ENCODE assay signal across 1 cellular context in the genomic region with DNA sequence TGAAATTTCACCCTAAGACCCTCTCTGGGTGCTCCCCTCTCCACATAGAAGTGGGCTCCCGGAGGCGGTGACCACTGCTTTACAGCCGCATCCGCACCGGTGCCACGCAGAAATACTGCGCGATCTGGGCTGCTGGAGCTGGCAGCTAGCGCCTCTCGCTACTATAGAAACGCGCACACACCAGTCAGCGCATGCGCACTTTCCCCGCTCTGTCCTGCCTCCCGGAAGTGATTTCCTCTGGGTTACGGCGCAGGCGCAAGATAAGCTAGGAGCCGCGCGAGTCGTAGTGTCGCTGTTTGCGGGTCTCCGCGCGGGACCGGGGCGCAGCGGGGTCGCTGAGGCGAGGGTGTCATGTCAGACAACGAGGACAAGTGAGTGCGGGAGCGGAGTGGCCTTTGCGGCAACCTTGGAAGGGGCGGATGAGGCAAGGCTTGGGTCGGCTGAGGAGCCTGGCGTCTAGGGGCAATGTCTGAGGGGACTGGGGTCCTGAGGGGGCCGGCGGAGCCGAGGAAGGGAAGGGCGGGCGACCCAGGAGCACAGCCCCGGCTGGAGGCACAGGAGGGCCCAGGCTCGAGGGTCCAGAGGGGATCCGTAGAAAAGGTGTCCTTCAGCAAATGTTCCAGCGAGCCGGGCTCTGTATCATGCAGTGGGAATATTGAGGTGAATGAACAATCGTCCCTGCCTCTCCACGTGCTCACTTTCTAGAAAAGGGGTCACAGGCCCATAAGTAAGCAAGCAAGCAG.
A peak's percentile ranks its signal among the peaks of the same experiment; 100 is the strongest.
TF ChIP-seq lines count a peak whose summit lies in the region.

A gene (minus strand): TSS at position 165 of the 743 bp plus-strand sequence. CDS start 452 bp downstream, outside the sequence.
A gene (plus strand): TSS at position 263 of the 743 bp plus-strand sequence. CDS start 89 bp downstream, at position 352.

TF ChIP-seq in GM12878, 131 proteins besides CTCF, POLR2A, EP300 and RAD21 (continued from another document and continues in another):
- TF ChIP-seq, protein P1, sequence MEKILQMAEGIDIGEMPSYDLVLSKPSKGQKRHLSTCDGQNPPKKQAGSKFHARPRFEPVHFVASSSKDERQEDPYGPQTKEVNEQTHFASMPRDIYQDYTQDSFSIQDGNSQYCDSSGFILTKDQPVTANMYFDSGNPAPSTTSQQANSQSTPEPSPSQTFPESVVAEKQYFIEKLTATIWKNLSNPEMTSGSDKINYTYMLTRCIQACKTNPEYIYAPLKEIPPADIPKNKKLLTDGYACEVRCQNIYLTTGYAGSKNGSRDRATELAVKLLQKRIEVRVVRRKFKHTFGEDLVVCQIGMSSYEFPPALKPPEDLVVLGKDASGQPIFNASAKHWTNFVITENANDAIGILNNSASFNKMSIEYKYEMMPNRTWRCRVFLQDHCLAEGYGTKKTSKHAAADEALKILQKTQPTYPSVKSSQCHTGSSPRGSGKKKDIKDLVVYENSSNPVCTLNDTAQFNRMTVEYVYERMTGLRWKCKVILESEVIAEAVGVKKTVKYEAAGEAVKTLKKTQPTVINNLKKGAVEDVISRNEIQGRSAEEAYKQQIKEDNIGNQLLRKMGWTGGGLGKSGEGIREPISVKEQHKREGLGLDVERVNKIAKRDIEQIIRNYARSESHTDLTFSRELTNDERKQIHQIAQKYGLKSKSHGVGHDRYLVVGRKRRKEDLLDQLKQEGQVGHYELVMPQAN (conservative IDR thresholded peaks at IDR 0.05) = peak; percentile 63
- no peak for TF ChIP-seq MYB (IDR thresholded peaks at IDR 0.05; ENCODE audit: borderline replicate concordance, low read depth, low read length)
- TF ChIP-seq, protein P2, sequence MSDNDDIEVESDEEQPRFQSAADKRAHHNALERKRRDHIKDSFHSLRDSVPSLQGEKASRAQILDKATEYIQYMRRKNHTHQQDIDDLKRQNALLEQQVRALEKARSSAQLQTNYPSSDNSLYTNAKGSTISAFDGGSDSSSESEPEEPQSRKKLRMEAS (IDR thresholded peaks at IDR 0.05; ENCODE audit: low read depth, low read length) = no peak; the same call in 1 of the 2 replicates
- TF ChIP-seq STAT3 (IDR thresholded peaks at IDR 0.05; ENCODE audit: low read depth, low read length) = no peak
- TF ChIP-seq EZH2 (IDR thresholded peaks at IDR 0.05; ENCODE audit: borderline replicate concordance, control insufficient read depth, low read depth, low read length) = no peak
- TF ChIP-seq, protein P3, sequence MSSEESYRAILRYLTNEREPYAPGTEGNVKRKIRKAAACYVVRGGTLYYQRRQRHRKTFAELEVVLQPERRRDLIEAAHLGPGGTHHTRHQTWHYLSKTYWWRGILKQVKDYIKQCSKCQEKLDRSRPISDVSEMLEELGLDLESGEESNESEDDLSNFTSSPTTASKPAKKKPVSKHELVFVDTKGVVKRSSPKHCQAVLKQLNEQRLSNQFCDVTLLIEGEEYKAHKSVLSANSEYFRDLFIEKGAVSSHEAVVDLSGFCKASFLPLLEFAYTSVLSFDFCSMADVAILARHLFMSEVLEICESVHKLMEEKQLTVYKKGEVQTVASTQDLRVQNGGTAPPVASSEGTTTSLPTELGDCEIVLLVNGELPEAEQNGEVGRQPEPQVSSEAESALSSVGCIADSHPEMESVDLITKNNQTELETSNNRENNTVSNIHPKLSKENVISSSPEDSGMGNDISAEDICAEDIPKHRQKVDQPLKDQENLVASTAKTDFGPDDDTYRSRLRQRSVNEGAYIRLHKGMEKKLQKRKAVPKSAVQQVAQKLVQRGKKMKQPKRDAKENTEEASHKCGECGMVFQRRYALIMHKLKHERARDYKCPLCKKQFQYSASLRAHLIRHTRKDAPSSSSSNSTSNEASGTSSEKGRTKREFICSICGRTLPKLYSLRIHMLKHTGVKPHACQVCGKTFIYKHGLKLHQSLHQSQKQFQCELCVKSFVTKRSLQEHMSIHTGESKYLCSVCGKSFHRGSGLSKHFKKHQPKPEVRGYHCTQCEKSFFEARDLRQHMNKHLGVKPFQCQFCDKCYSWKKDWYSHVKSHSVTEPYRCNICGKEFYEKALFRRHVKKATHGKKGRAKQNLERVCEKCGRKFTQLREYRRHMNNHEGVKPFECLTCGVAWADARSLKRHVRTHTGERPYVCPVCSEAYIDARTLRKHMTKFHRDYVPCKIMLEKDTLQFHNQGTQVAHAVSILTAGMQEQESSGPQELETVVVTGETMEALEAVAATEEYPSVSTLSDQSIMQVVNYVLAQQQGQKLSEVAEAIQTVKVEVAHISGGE (CRISPR knock-in tag; IDR thresholded peaks at IDR 0.05) = no peak
- no peak for TF ChIP-seq STAT1 (conservative IDR thresholded peaks at IDR 0.05)
- TF ChIP-seq, protein P4, sequence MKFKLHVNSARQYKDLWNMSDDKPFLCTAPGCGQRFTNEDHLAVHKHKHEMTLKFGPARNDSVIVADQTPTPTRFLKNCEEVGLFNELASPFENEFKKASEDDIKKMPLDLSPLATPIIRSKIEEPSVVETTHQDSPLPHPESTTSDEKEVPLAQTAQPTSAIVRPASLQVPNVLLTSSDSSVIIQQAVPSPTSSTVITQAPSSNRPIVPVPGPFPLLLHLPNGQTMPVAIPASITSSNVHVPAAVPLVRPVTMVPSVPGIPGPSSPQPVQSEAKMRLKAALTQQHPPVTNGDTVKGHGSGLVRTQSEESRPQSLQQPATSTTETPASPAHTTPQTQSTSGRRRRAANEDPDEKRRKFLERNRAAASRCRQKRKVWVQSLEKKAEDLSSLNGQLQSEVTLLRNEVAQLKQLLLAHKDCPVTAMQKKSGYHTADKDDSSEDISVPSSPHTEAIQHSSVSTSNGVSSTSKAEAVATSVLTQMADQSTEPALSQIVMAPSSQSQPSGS (IDR thresholded peaks at IDR 0.05; ENCODE audit: low read length) = no peak
- TF ChIP-seq HDGF (IDR thresholded peaks at IDR 0.05) = no peak
- no peak for TF ChIP-seq NFXL1 (IDR thresholded peaks at IDR 0.05; ENCODE audit: borderline replicate concordance)
- TF ChIP-seq EGR1 (IDR thresholded peaks at IDR 0.05; ENCODE audit: borderline replicate concordance in 1 of 2, low read depth in 2 of 2, low read length in 2 of 2) = no peak
- TF ChIP-seq, protein P5, sequence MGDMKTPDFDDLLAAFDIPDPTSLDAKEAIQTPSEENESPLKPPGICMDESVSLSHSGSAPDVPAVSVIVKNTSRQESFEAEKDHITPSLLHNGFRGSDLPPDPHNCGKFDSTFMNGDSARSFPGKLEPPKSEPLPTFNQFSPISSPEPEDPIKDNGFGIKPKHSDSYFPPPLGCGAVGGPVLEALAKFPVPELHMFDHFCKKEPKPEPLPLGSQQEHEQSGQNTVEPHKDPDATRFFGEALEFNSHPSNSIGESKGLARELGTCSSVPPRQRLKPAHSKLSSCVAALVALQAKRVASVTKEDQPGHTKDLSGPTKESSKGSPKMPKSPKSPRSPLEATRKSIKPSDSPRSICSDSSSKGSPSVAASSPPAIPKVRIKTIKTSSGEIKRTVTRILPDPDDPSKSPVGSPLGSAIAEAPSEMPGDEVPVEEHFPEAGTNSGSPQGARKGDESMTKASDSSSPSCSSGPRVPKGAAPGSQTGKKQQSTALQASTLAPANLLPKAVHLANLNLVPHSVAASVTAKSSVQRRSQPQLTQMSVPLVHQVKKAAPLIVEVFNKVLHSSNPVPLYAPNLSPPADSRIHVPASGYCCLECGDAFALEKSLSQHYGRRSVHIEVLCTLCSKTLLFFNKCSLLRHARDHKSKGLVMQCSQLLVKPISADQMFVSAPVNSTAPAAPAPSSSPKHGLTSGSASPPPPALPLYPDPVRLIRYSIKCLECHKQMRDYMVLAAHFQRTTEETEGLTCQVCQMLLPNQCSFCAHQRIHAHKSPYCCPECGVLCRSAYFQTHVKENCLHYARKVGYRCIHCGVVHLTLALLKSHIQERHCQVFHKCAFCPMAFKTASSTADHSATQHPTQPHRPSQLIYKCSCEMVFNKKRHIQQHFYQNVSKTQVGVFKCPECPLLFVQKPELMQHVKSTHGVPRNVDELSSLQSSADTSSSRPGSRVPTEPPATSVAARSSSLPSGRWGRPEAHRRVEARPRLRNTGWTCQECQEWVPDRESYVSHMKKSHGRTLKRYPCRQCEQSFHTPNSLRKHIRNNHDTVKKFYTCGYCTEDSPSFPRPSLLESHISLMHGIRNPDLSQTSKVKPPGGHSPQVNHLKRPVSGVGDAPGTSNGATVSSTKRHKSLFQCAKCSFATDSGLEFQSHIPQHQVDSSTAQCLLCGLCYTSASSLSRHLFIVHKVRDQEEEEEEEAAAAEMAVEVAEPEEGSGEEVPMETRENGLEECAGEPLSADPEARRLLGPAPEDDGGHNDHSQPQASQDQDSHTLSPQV (IDR thresholded peaks at IDR 0.05) = no peak
- no peak for TF ChIP-seq BRCA1 (IDR thresholded peaks at IDR 0.05; ENCODE audit: low read depth, low read length)
- TF ChIP-seq RFX5 (IDR thresholded peaks at IDR 0.05; ENCODE audit: low read depth, low read length) = no peak
- TF ChIP-seq, protein P6, sequence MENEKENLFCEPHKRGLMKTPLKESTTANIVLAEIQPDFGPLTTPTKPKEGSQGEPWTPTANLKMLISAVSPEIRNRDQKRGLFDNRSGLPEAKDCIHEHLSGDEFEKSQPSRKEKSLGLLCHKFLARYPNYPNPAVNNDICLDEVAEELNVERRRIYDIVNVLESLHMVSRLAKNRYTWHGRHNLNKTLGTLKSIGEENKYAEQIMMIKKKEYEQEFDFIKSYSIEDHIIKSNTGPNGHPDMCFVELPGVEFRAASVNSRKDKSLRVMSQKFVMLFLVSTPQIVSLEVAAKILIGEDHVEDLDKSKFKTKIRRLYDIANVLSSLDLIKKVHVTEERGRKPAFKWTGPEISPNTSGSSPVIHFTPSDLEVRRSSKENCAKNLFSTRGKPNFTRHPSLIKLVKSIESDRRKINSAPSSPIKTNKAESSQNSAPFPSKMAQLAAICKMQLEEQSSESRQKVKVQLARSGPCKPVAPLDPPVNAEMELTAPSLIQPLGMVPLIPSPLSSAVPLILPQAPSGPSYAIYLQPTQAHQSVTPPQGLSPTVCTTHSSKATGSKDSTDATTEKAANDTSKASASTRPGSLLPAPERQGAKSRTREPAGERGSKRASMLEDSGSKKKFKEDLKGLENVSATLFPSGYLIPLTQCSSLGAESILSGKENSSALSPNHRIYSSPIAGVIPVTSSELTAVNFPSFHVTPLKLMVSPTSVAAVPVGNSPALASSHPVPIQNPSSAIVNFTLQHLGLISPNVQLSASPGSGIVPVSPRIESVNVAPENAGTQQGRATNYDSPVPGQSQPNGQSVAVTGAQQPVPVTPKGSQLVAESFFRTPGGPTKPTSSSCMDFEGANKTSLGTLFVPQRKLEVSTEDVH (IDR thresholded peaks at IDR 0.05; ENCODE audit: low read depth, partially characterized antibody) = no peak
- TF ChIP-seq, protein P7, sequence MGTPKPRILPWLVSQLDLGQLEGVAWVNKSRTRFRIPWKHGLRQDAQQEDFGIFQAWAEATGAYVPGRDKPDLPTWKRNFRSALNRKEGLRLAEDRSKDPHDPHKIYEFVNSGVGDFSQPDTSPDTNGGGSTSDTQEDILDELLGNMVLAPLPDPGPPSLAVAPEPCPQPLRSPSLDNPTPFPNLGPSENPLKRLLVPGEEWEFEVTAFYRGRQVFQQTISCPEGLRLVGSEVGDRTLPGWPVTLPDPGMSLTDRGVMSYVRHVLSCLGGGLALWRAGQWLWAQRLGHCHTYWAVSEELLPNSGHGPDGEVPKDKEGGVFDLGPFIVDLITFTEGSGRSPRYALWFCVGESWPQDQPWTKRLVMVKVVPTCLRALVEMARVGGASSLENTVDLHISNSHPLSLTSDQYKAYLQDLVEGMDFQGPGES (IDR thresholded peaks at IDR 0.05) = no peak
- no peak for TF ChIP-seq IRF4 (IDR thresholded peaks at IDR 0.05; ENCODE audit: low read depth, low read length)
- peak; percentile 81; the same call in 1 of the 2 replicates for TF ChIP-seq SMAD5 (IDR thresholded peaks at IDR 0.05; ENCODE audit: low read depth)
- TF ChIP-seq PAX5 (IDR thresholded peaks at IDR 0.05; ENCODE audit: borderline replicate concordance, low read depth, low read length) = no peak; the same call in 1 of the 2 replicates
- no peak for TF ChIP-seq KAT2A (conservative IDR thresholded peaks at IDR 0.05; ENCODE audit: control insufficient read depth, low read depth, low read length)
- no peak for TF ChIP-seq CHD1 (IDR thresholded peaks at IDR 0.05; ENCODE audit: low read depth, low read length)
- no peak for TF ChIP-seq ZNF24 (IDR thresholded peaks at IDR 0.05)
- TF ChIP-seq CBX5 (IDR thresholded peaks at IDR 0.05; ENCODE audit: low read depth) = no peak
- TF ChIP-seq, protein P8, sequence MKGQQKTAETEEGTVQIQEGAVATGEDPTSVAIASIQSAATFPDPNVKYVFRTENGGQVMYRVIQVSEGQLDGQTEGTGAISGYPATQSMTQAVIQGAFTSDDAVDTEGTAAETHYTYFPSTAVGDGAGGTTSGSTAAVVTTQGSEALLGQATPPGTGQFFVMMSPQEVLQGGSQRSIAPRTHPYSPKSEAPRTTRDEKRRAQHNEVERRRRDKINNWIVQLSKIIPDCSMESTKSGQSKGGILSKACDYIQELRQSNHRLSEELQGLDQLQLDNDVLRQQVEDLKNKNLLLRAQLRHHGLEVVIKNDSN (IDR thresholded peaks at IDR 0.05; ENCODE audit: borderline replicate concordance, extremely low read length, insufficient read depth, low read depth, low read length) = no peak
- no peak for TF ChIP-seq HDAC2 (IDR thresholded peaks at IDR 0.05)
- TF ChIP-seq LARP7 (IDR thresholded peaks at IDR 0.05) = no peak
- TF ChIP-seq POLR2AphosphoS5 (IDR thresholded peaks at IDR 0.05; ENCODE audit: low read length) = peak; percentile 88
- TF ChIP-seq CBX3 (IDR thresholded peaks at IDR 0.05; ENCODE audit: borderline replicate concordance, low read depth) = no peak
- TF ChIP-seq NR2C2 (IDR thresholded peaks at IDR 0.05; ENCODE audit: borderline replicate concordance, control insufficient read depth, insufficient read length, low read depth) = no peak
- TF ChIP-seq NRF1 (conservative IDR thresholded peaks at IDR 0.05; ENCODE audit: low read depth, low read length) = peak; percentile 74
- TF ChIP-seq RAD51 (IDR thresholded peaks at IDR 0.05) = no peak
- TF ChIP-seq NR2F1 (conservative IDR thresholded peaks at IDR 0.05) = no peak
- TF ChIP-seq MTA3 (IDR thresholded peaks at IDR 0.05; ENCODE audit: borderline replicate concordance, low read length) = no peak
- TF ChIP-seq CEBPB (IDR thresholded peaks at IDR 0.05; ENCODE audit: borderline replicate concordance in 1 of 2, low read depth in 2 of 2, low read length in 2 of 2) = no peak
- no peak for TF ChIP-seq JUND (IDR thresholded peaks at IDR 0.05; ENCODE audit: low read depth, low read length)
- no peak for TF ChIP-seq ZSCAN29 (IDR thresholded peaks at IDR 0.05)
- no peak for TF ChIP-seq SMC3 (IDR thresholded peaks at IDR 0.05; ENCODE audit: borderline replicate concordance, low read length)
- TF ChIP-seq PAX8 (IDR thresholded peaks at IDR 0.05) = no peak
- peak; percentile 73; the same call in 1 of the 2 replicates for TF ChIP-seq TAF1 (IDR thresholded peaks at IDR 0.05; ENCODE audit: borderline replicate concordance, low read depth, low read length)
- TF ChIP-seq FOS (IDR thresholded peaks at IDR 0.05; ENCODE audit: borderline replicate concordance, extremely low read depth, insufficient read length) = no peak
- TF ChIP-seq NFYA (IDR thresholded peaks at IDR 0.05; ENCODE audit: borderline replicate concordance, low read depth, low read length) = no peak
- TF ChIP-seq CREB1 (IDR thresholded peaks at IDR 0.05; ENCODE audit: low read depth) = peak; percentile 85
- peak; percentile 86 for TF ChIP-seq CREM (IDR thresholded peaks at IDR 0.05; ENCODE audit: low read depth)
- TF ChIP-seq NR2C1 (IDR thresholded peaks at IDR 0.05) = peak; percentile 95
- TF ChIP-seq RBBP5 (conservative IDR thresholded peaks at IDR 0.05) = no peak
- TF ChIP-seq MEF2A (IDR thresholded peaks at IDR 0.05; ENCODE audit: insufficient read depth, low read depth, low read length) = no peak
- TF ChIP-seq CHD4 (IDR thresholded peaks at IDR 0.05) = no peak
- TF ChIP-seq ZNF274 (IDR thresholded peaks at IDR 0.05; ENCODE audit: insufficient read depth, insufficient read length) = no peak
- TF ChIP-seq FOXK2 (IDR thresholded peaks at IDR 0.05) = no peak
